11 cellular contexts compared by ENCODE assay signal in genomic region chr7:134729895-134730294, GRCh38. TPM values are rescaled to one million over a fixed set of nuclear protein-coding genes. Genes with fewer than 3 reads are reported as not detected.
A peak's percentile ranks its signal among the peaks of the same experiment; 100 is the strongest.
DNase-seq lines count a peak whose midpoint lies in the region; ATAC-seq, FAIRE-seq and TF ChIP-seq lines count a peak whose summit lies in the region.
"Had no signal": no experiment of that assay in that cellular context is flagged by ENCODE, and none has a peak within 500 bp of the region (broad histone marks: within the 10 kb centered on the region; RNA-seq: fewer than 3 reads in every experiment).

No MANE protein-coding gene starts in this region.

- peaks cover 44% of the 10 kb centered on the region for H3K4me1 Mint-ChIP-seq in nephron progenitor cell
- peaks cover 10% of the 10 kb centered on the region for H3K4me1 Mint-ChIP-seq in endothelial cell (ENCODE audit: unreplicated experiment)

- TF ChIP-seq CTCF in SK-N-SH (IDR thresholded peaks at IDR 0.05), result no peak
- no peak for TF ChIP-seq CTCF in esophagus muscularis mucosa (IDR thresholded peaks at IDR 0.05)
- no peak for TF ChIP-seq CTCF in nephron progenitor cell (IDR thresholded peaks at IDR 0.05)
- no peak for TF ChIP-seq CTCF in thyroid gland (IDR thresholded peaks at IDR 0.05)
- no peak for TF ChIP-seq CTCF in endothelial cell (IDR thresholded peaks at IDR 0.05; ENCODE audit: unreplicated experiment)

- H3K9ac ChIP-seq in SK-N-SH, result peak overlapping the region; percentile 32; the same call in 1 of the 2 replicates

- H3K9me3 Mint-ChIP-seq in nephron progenitor cell (peaks cover 4% of the 10 kb centered on the region), endothelial cell (ENCODE audit: unreplicated experiment) (no peaks in the 10 kb centered on the region)

- no peaks in the 10 kb centered on the region for H4K20me1 ChIP-seq in SK-N-SH (ENCODE audit: insufficient read depth)

- POLR2A ChIA-PET in SK-N-SH (lab: Yijun Ruan, JAX), result no interaction called here

- H3K27me3 ChIP-seq in SK-N-SH (ENCODE audit: insufficient read depth) (no peaks in the 10 kb centered on the region), esophagus muscularis mucosa (no peaks in the 10 kb centered on the region), thyroid gland (no peaks in the 10 kb centered on the region)

- H3K9me2 ChIP-seq in SK-N-SH, result no peaks in the 10 kb centered on the region

- DNase-seq in SK-N-SH, result no peak
- no peak for DNase-seq in esophagus muscularis mucosa (ENCODE audit: extremely low spot score)
- peak; percentile 16 for DNase-seq in nephron progenitor cell
- DNase-seq in thyroid gland, result peak; percentile 6 to 15
- no peak for DNase-seq in HTR-8/SVneo (ENCODE audit: insufficient read length, low spot score)
- DNase-seq in endothelial cell (ENCODE audit: low spot score), result no peak
- DNase-seq: mucosa of descending colon, NCI-H82, WERI-Rb-1 had no signal

- H3K36me3 ChIP-seq in SK-N-SH (replicated peaks in 1 of 2; ENCODE audit: control insufficient read depth in 1 of 2, insufficient read depth in 2 of 2, low read length in 1 of 2), result peaks cover 0 to 3% of the 10 kb centered on the region in 2 experiments
- no peaks in the 10 kb centered on the region for H3K36me3 ChIP-seq in esophagus muscularis mucosa
- no peaks in the 10 kb centered on the region for H3K36me3 ChIP-seq in thyroid gland
- H3K36me3 ChIP-seq: WERI-Rb-1 had no signal

- no peaks in the 10 kb centered on the region for H3K79me2 ChIP-seq in SK-N-SH (ENCODE audit: insufficient read depth)

- H3K4me2 ChIP-seq in SK-N-SH, result peak overlapping the region; percentile 67; the same call in 1 of the 2 replicates

- H3K36me3 Mint-ChIP-seq in nephron progenitor cell (ENCODE audit: low read depth), result no peaks in the 10 kb centered on the region
- no peaks in the 10 kb centered on the region for H3K36me3 Mint-ChIP-seq in endothelial cell (ENCODE audit: low read depth, unreplicated experiment)

- 67% methylated on average over 4 of the region's 4 CpGs for WGBS in SK-N-SH (ENCODE audit: low lambda C conversion rate)
- 18% methylated on average over 4 of the region's 4 CpGs for WGBS in esophagus muscularis mucosa
- 32 to 33% methylated on average over 4 of the region's 4 CpGs for WGBS in thyroid gland, 2 donors

- H3K27me3 Mint-ChIP-seq in nephron progenitor cell (ENCODE audit: low read depth, poor library complexity) (peaks cover 5% of the 10 kb centered on the region), endothelial cell (ENCODE audit: unreplicated experiment) (peaks cover 3% of the 10 kb centered on the region)

- H3K4me1 ChIP-seq in SK-N-SH (ENCODE audit: control insufficient read depth in 1 of 2, insufficient read depth in 2 of 2, low read depth in 1 of 2, low read length in 1 of 2), result peaks cover 2 to 18% of the 10 kb centered on the region in 2 experiments; a peak in 3 of 4 replicates
- peaks cover 23 to 59% (median 57%) of the 10 kb centered on the region in 4 donors for H3K4me1 ChIP-seq in esophagus muscularis mucosa
- H3K4me1 ChIP-seq in thyroid gland, result peaks cover 3 to 14% of the 10 kb centered on the region in 2 donors

- H3K4me3 ChIP-seq in SK-N-SH (ENCODE audit: low read depth in 2 of 2, low read length in 1 of 2) (no peak overlapping the region), esophagus muscularis mucosa (peak overlapping the region in 3 of 4 donors; percentile 2 to 34 (median 12)), thyroid gland (replicated peaks in 1 of 3) (no peak overlapping the region)
- H3K4me3 ChIP-seq: mucosa of descending colon, SK-N-MC had no signal

- H3K9me3 ChIP-seq in SK-N-SH (no peaks in the 10 kb centered on the region), esophagus muscularis mucosa (no peaks in the 10 kb centered on the region), thyroid gland (no peaks in the 10 kb centered on the region)
- H3K9me3 ChIP-seq: mucosa of descending colon had no signal

- TF ChIP-seq RAD21 in SK-N-SH (IDR thresholded peaks at IDR 0.05; ENCODE audit: low read length), result no peak

- CTCF ChIA-PET in SK-N-SH (lab: Yijun Ruan, JAX), result interaction anchor here (1.3 kb wide), 1 partner anchor 224 kb away, joined by 4 read pairs; no protein-coding TSS in a partner anchor

- H3F3A ChIP-seq in SK-N-SH (replicated peaks; ENCODE audit: insufficient read depth), result peaks cover 30% of the 10 kb centered on the region

- intact Hi-C loops in esophagus muscularis mucosa (cut with DNase I) (no loop called here), thyroid gland (cut with DNase I) (no loop called here)

- H3K27ac Mint-ChIP-seq in nephron progenitor cell (peak overlapping the region; percentile 95), endothelial cell (ENCODE audit: unreplicated experiment) (no peak overlapping the region)

- no peak for ATAC-seq in HG02623 (IDR thresholded peaks at IDR 0.05; ENCODE audit: unreplicated experiment)
- ATAC-seq: mucosa of descending colon had no signal

- no peak for TF ChIP-seq EP300 in SK-N-SH (IDR thresholded peaks at IDR 0.05; ENCODE audit: borderline replicate concordance in 1 of 2, low read depth in 1 of 2, low read length in 1 of 2)
- no peak for TF ChIP-seq EP300 in esophagus muscularis mucosa (IDR thresholded peaks at IDR 0.05)

- no peak for FAIRE-seq in HTR-8/SVneo (lab: Jason Lieb, UNC)

- H3K27ac ChIP-seq in SK-N-SH (ENCODE audit: low read depth in 2 of 2, low read length in 1 of 2) (peak overlapping the region; percentile 86), esophagus muscularis mucosa (replicated peaks in 1 of 4) (peak overlapping the region; percentile 82 to 85 (median 84)), thyroid gland (peak overlapping the region; percentile 38 to 56 (median 53))
- H3K27ac ChIP-seq: SK-N-MC, WERI-Rb-1 had no signal

- peak overlapping the region; percentile 73 for H2AFZ ChIP-seq in SK-N-SH (ENCODE audit: low read depth)

- TF ChIP-seq POLR2A in esophagus muscularis mucosa (IDR thresholded peaks at IDR 0.05; ENCODE audit: low read depth) (no peak), thyroid gland (IDR thresholded peaks at IDR 0.05) (no peak)

- H3K4me3 Mint-ChIP-seq in nephron progenitor cell, result no peak overlapping the region
- H3K4me3 Mint-ChIP-seq in endothelial cell (ENCODE audit: unreplicated experiment), result no peak overlapping the region

TF ChIP-seq in SK-N-SH, 30 proteins besides CTCF, POLR2A, EP300 and RAD21:
- TF ChIP-seq RFX5 (IDR thresholded peaks at IDR 0.05; ENCODE audit: low read length) (no peak), ZBTB33 (IDR thresholded peaks at IDR 0.05; ENCODE audit: borderline replicate concordance, low read depth) (no peak), PBX3 (IDR thresholded peaks at IDR 0.05) (no peak), TEAD4 (IDR thresholded peaks at IDR 0.05; ENCODE audit: borderline replicate concordance, insufficient read depth) (no peak), ELF1 (IDR thresholded peaks at IDR 0.05) (no peak), MEF2A (IDR thresholded peaks at IDR 0.05; ENCODE audit: borderline replicate concordance, low read depth) (no peak), NFIC (IDR thresholded peaks at IDR 0.05; ENCODE audit: borderline replicate concordance) (no peak), FOXM1 (IDR thresholded peaks at IDR 0.05; ENCODE audit: low read depth) (no peak), POLR2AphosphoS5 (IDR thresholded peaks at IDR 0.05; ENCODE audit: low read depth, low read length) (no peak), RCOR1 (IDR thresholded peaks at IDR 0.05; ENCODE audit: low read length) (no peak), USF2 (IDR thresholded peaks at IDR 0.05; ENCODE audit: borderline replicate concordance, low read depth, low read length) (no peak), CHD2 (IDR thresholded peaks at IDR 0.05; ENCODE audit: low read length, partially characterized antibody) (no peak), RXRA (IDR thresholded peaks at IDR 0.05; ENCODE audit: borderline replicate concordance, low read depth) (no peak)

RNA-seq across cellular contexts. Expression of gene CALD1, which starts 49.5 kb away (rescaled TPM):
- 299 and 303 TPM in 2 replicates for polyA plus RNA-seq in SK-N-SH (2012; rRNA removed)
- polyA plus RNA-seq in SK-N-SH (2012; cell fraction: cytosol; rRNA removed), result 269 and 329 TPM in 2 replicates
- 304 and 462 TPM in 2 replicates for polyA plus RNA-seq in SK-N-SH (2012; cell fraction: nucleus; rRNA removed)
- total RNA-seq in esophagus muscularis mucosa (1,000 to 10,000 TPM; 2,057 to 3,140 (median 2,687) TPM), thyroid gland (100 to 1,000 TPM; 141 to 223 (median 169) TPM), endothelial cell (ENCODE audit: unreplicated experiment) (230 TPM)

Comparison
In these comparisons a context has a peak if more than half of its experiments do, and no peak if none do; other contexts are left out.
1. DNase-seq: peak in nephron progenitor cell (single experiment) and thyroid gland (2 of 2); none in SK-N-SH (single experiment), esophagus muscularis mucosa (single experiment), HTR-8/SVneo (single experiment) and endothelial cell (single experiment).
2. H3K4me3 ChIP-seq: peak in esophagus muscularis mucosa (3 of 4); none in SK-N-SH (0 of 2) and thyroid gland (0 of 3).
3. Peak in every context shown above with its lines, with median percentiles within 50 percentile points of each other: H3K27ac ChIP-seq.